In genomic region chr11:516400-516799, GRCh38 we compare ENCODE assay signal across 24 cellular contexts.
"Had no signal": no experiment of that assay in that cellular context is flagged by ENCODE, and none has a peak within 500 bp of the region (broad histone marks: within the 10 kb centered on the region; RNA-seq: fewer than 3 reads in every experiment).

No MANE protein-coding gene starts in this region.

- H3K27me3 Mint-ChIP-seq: activated CD4-positive, alpha-beta T cell treated with anti-CD3 and anti-CD28 coated beads for 36 hours; activated CD8-positive, alpha-beta memory T cell treated with anti-CD3 and anti-CD28 coated beads, Interleukin-2, amount 10 ng/mL, durations not matched to agents 7 days and 5 days; activated naive CD8-positive, alpha-beta T cell; naive thymus-derived CD4-positive, alpha-beta T cell had no signal

- ATAC-seq: activated CD4-positive, alpha-beta T cell treated with anti-CD3 and anti-CD28 coated beads for 36 hours; activated CD8-positive, alpha-beta memory T cell treated with anti-CD3 and anti-CD28 coated beads, Interleukin-2, amount 10 ng/mL, durations not matched to agents 7 days and 5 days; activated CD8-positive, alpha-beta T cell treated with anti-CD3 and anti-CD28 coated beads, Interleukin-2, amount 10 ng/mL, durations not matched to agents 7 days and 5 days; body of pancreas; gastrocnemius medialis; left cardiac atrium; left ventricle myocardium superior; naive thymus-derived CD4-positive, alpha-beta T cell; right cardiac atrium had no signal

- H3K4me3 ChIP-seq: body of pancreas, gastrocnemius medialis, hepatocyte, spleen, transverse colon had no signal

- H3K36me3 Mint-ChIP-seq: activated naive CD8-positive, alpha-beta T cell had no signal

- H3K27ac Mint-ChIP-seq: activated CD4-positive, alpha-beta T cell treated with anti-CD3 and anti-CD28 coated beads for 36 hours; activated CD8-positive, alpha-beta T cell treated with anti-CD3 and anti-CD28 coated beads, Interleukin-2, amount 10 ng/mL, durations not matched to agents 7 days and 5 days; activated naive CD8-positive, alpha-beta T cell; activated T-helper 2 cell treated with anti-CD3 and anti-CD28 coated beads, Interferon-gamma antibody, Interleukin-2, Interleukin-4, amounts not matched to agents 10 μg/mL and 5 μg/mL and 100 μg/mL, durations not matched to agents 14 hours and 24 hours and 36 hours; mesothelial cell of epicardium had no signal

- H3K4me3 Mint-ChIP-seq: activated CD4-positive, alpha-beta T cell treated with anti-CD3 and anti-CD28 coated beads for 36 hours; activated CD8-positive, alpha-beta memory T cell treated with anti-CD3 and anti-CD28 coated beads, Interleukin-2, amount 10 ng/mL, durations not matched to agents 7 days and 5 days; activated CD8-positive, alpha-beta T cell treated with anti-CD3 and anti-CD28 coated beads, Interleukin-2, amount 10 ng/mL, durations not matched to agents 7 days and 5 days; activated naive CD8-positive, alpha-beta T cell; mesothelial cell of epicardium had no signal

- H3K4me1 Mint-ChIP-seq: mesothelial cell of epicardium had no signal

- H3K9me3 ChIP-seq: body of pancreas, gastrocnemius medialis had no signal

- H3K27ac ChIP-seq: body of pancreas, hepatocyte, spleen, transverse colon had no signal

- H3K36me3 ChIP-seq: gastrocnemius medialis, transverse colon had no signal

- DNase-seq: activated CD4-positive, alpha-beta T cell treated with anti-CD3 and anti-CD28 coated beads for 36 hours; activated CD4-positive, CD25-positive, alpha-beta regulatory T cell; activated CD8-positive, alpha-beta memory T cell treated with anti-CD3 and anti-CD28 coated beads, Interleukin-2, amount 10 ng/mL, durations not matched to agents 7 days and 5 days; activated CD8-positive, alpha-beta T cell treated with anti-CD3 and anti-CD28 coated beads, Interleukin-2, amount 10 ng/mL, durations not matched to agents 7 days and 5 days; activated T-cell treated with anti-CD3 and anti-CD28 coated beads, Interleukin-2, amount 50 U/mL, for 48 hours; aorta; body of pancreas; dermis blood vessel endothelial cell; effector CD4-positive, alpha-beta T cell; gastrocnemius medialis; glutamatergic neuron; islet precursor cell; naive thymus-derived CD4-positive, alpha-beta T cell; nucleus accumbens; stimulated activated naive CD4-positive, alpha-beta T cell treated with Interleukin-2 at 50 U/mL for 16 hours; transverse colon had no signal

- H3K27me3 ChIP-seq: body of pancreas, gastrocnemius medialis, hepatocyte, spleen, transverse colon had no signal
